ENCODE assay signal across 8 cellular contexts in the genomic region with DNA sequence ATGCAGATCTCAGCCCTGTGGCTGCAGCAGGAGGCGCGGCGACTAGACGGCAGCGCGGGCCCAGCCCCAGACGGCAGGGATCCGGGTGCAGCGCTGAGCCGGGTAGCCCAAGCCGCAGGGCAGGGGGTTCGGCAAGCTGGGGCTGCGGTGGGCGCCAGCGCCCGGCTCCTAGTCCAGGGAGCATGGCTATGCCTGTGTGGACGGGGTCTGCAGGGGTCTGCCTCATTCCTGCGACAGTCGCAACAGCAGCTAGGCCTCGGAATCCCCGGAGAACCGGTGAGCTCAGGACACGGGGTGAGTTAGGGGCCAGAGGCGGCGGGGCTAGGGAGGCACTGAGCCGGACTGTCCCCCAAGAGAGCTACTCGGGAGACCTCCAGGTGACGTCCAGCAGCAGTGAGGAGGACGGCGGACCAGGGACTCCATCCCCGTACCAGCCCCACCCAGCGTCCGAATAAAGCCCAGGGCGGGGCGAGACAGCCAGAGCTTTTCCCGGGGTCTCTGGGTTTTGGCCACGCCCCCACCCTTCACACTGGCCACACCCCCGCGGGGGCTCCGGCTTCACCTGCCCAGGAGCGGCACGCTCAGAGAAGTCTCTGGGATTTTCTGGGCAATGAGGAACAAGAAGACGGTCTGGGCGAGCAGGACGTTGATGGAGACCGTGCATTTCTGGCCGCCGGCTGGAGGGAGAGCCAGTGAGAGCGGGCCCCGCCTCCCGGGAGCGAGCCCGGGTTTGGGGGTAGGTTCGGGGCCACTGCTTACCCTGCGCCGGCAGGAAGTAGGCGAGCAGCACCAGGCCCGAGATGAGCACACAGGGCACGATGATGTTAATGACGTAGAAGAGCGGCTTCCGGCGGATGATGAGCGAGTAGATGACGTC. TPM values are rescaled to one million over a fixed set of nuclear protein-coding genes. Genes with fewer than 3 reads are reported as not detected.
DNase-seq lines count a peak whose midpoint lies in the region; ATAC-seq and TF ChIP-seq lines count a peak whose summit lies in the region.

No MANE protein-coding gene starts in this region.

- TF ChIP-seq POLR2A in breast epithelium (IDR thresholded peaks at IDR 0.05), result no peak

- no peak overlapping the region for H3K27ac Mint-ChIP-seq in MCF 10A (ENCODE audit: low read depth, unreplicated experiment)
- peak overlapping the region; percentile 93 to 99 (median 98) for H3K27ac Mint-ChIP-seq in naive B cell

- H3K4me1 ChIP-seq in breast epithelium, result peaks cover 0 to 3% of the 10 kb centered on the region in 2 donors

- ATAC-seq in naive B cell (ENCODE audit: low read depth in 2 of 2) (peak; percentile 52 to 60), GM18870 (IDR thresholded peaks at IDR 0.05; ENCODE audit: unreplicated experiment) (no peak)

- no peak overlapping the region for H3K4me3 Mint-ChIP-seq in MCF 10A (ENCODE audit: unreplicated experiment)
- H3K4me3 Mint-ChIP-seq in naive B cell, result peak overlapping the region; percentile 77 to 95 (median 92)

- H3K4me3 ChIP-seq in breast epithelium, result peak overlapping the region; percentile 47 to 73 (median 67)
- peak overlapping the region; percentile 56 for H3K4me3 ChIP-seq in choroid plexus epithelial cell (ENCODE audit: low read depth, low read length)

- CTCF ChIA-PET in MCF 10A (lab: Yijun Ruan, JAX), result interaction anchor here (0.5 to 4.2 kb wide), 8 partner anchors 8 to 110 kb away, joined by 3 to 38 read pairs (median 3); no protein-coding TSS in a partner anchor

- no TSS peak for BruUV-seq in MCF 10A (replicated peaks; lab: Mats Ljungman, UMichigan)

- peaks cover 17% of the 10 kb centered on the region for H3K4me1 Mint-ChIP-seq in MCF 10A (ENCODE audit: insufficient read depth, unreplicated experiment)
- H3K4me1 Mint-ChIP-seq in naive B cell, result peaks cover 30 to 46% (median 38%) of the 10 kb centered on the region in 3 donors

- H3K36me3 ChIP-seq in breast epithelium, result peaks cover 6% of the 10 kb centered on the region

- TF ChIP-seq CTCF in breast epithelium (IDR thresholded peaks at IDR 0.05) (no peak), MCF 10A (IDR thresholded peaks at IDR 0.05; ENCODE audit: unreplicated experiment) (no peak), choroid plexus epithelial cell (conservative IDR thresholded peaks at IDR 0.05; ENCODE audit: low read depth, low read length) (no peak)

- POLR2A ChIA-PET in MCF 10A (lab: Yijun Ruan, JAX), result interaction anchor here (0.7 to 2.2 kb wide), 6 partner anchors 7 to 168 kb away, joined by 3 to 8 read pairs (median 4); partner anchors contain the start of gene SPAG7

- H3K27ac ChIP-seq in breast epithelium, result peak overlapping the region; percentile 83 to 91

- H3K27me3 Mint-ChIP-seq in MCF 10A (ENCODE audit: insufficient read depth, unreplicated experiment) (no peaks in the 10 kb centered on the region), naive B cell (peaks cover 0 to 20% (median 18%) of the 10 kb centered on the region in 3 donors)

- H3K9me3 Mint-ChIP-seq in MCF 10A (ENCODE audit: unreplicated experiment) (no peaks in the 10 kb centered on the region), naive B cell (no peaks in the 10 kb centered on the region)

- H3K36me3 Mint-ChIP-seq in MCF 10A (ENCODE audit: insufficient read depth, unreplicated experiment) (peaks cover 65% of the 10 kb centered on the region), naive B cell (peaks cover 0 to 18% of the 10 kb centered on the region in 2 donors)

- no peaks in the 10 kb centered on the region for H3K9me3 ChIP-seq in breast epithelium

- no peak for DNase-seq in breast epithelium (ENCODE audit: low spot score in 2 of 2)
- DNase-seq in MCF 10A (ENCODE audit: unreplicated experiment), result no peak
- no peak for DNase-seq in choroid plexus epithelial cell (ENCODE audit: low read depth)
- DNase-seq in naive B cell, result peak; percentile 73
- DNase-seq in NCI-H1417 (lab: John Stamatoyannopoulos, UW), result no peak
- no peak for DNase-seq in superior temporal gyrus (ENCODE audit: extremely low spot score)
- no peak for DNase-seq in NCI-H1417 treated with DMSO at 0.1 percent for 48 hours (lab: John Stamatoyannopoulos, UW)

- H3K27me3 ChIP-seq in breast epithelium, result no peaks in the 10 kb centered on the region

- intact Hi-C loops in breast epithelium (cut with DNase I; ENCODE audit: low total_unique reads), result loop anchor here (10.0 kb wide), 1 partner anchor 84 kb away; the partner anchor contains the start of gene CAMTA2
- intact Hi-C loops in MCF 10A (cut with micrococcal nuclease), result loop anchor here (5.0 to 10.0 kb wide), 2 partner anchors 333 to 1534 kb away; partner anchors contain the start of gene AIPL1

RNA-seq across cellular contexts. Expression of gene C17orf107, which starts 1.1 kb away (rescaled TPM):
- 10 to 100 TPM in 1 of 3 donors, 1 to 10 TPM in 1, not detected in 1; 3.9 to 10.5 TPM for total RNA-seq in breast epithelium
- total RNA-seq in MCF 10A (2022), result 3.6 and 4.3 TPM in 2 replicates
- polyA plus RNA-seq in naive B cell (ENCODE audit: low read depth in 6 of 6), result 1 to 10 TPM in 5 of 6 donors, not detected in 1; 1.6 to 2.6 (median 2.1) TPM

RNA-seq across cellular contexts. Expression of gene CHRNE, which starts 2.4 kb away (rescaled TPM):
- total RNA-seq in breast epithelium, result 1 to 10 TPM in 1 of 3 donors, under 1 TPM in 2; 0.16 to 2.0 (median 0.73) TPM
- not detected in 2 replicates for total RNA-seq in MCF 10A (2022)
- polyA plus RNA-seq in naive B cell (ENCODE audit: low read depth in 6 of 6), result under 1 TPM in 5 of 6 donors, not detected in 1; 0.18 to 0.59 (median 0.37) TPM

RNA-seq across cellular contexts. Expression of gene GP1BA, which starts 31.6 kb away (rescaled TPM):
- total RNA-seq in breast epithelium, result not detected
- total RNA-seq in MCF 10A (2022), result not detected in 2 replicates
- polyA plus RNA-seq in naive B cell (ENCODE audit: low read depth in 6 of 6), result under 1 TPM in 4 of 6 donors, not detected in 2; 0.42 to 1.00 (median 0.56) TPM

RNA-seq across cellular contexts. Expression of gene SLC25A11, which starts 39.4 kb away (rescaled TPM):
- total RNA-seq in breast epithelium, result 10 to 100 TPM; 38.8 to 48.5 (median 42.6) TPM
- 46.8 and 54.5 TPM in 2 replicates for total RNA-seq in MCF 10A (2022)
- 10 to 100 TPM; 61.0 to 89.1 (median 71.4) TPM for polyA plus RNA-seq in naive B cell (ENCODE audit: low read depth in 6 of 6)

RNA-seq across cellular contexts. Expression of gene RNF167, which starts 39.6 kb away (rescaled TPM):
- total RNA-seq in breast epithelium, result 10 to 100 TPM; 38.3 to 49.0 (median 38.7) TPM
- total RNA-seq in MCF 10A (2022), result 100.0 and 109 TPM in 2 replicates
- 10 to 100 TPM; 19.9 to 25.8 (median 22.7) TPM for polyA plus RNA-seq in naive B cell (ENCODE audit: low read depth in 6 of 6)
